Comparison of ENCODE assay signal across 10 cellular contexts in genomic region chr9:90641868-90642558, GRCh38. TPM values are rescaled to one million over a fixed set of nuclear protein-coding genes. Genes with fewer than 3 reads are reported as not detected.
A peak's percentile ranks its signal among the peaks of the same experiment; 100 is the strongest.
DNase-seq lines count a peak whose midpoint lies in the region; TF ChIP-seq lines count a peak whose summit lies in the region.
"Had no signal": no experiment of that assay in that cellular context is flagged by ENCODE, and none has a peak within 500 bp of the region (broad histone marks: within the 10 kb centered on the region; RNA-seq: fewer than 3 reads in every experiment).

No MANE protein-coding gene starts in this region.

- TF ChIP-seq CTCF in PC-9 (conservative IDR thresholded peaks at IDR 0.05) = no peak

- H3K9me3 Mint-ChIP-seq in immature natural killer cell = peaks cover 0 to 2% (median 0%) of the 10 kb centered on the region in 6 donors

- H3K27ac ChIP-seq in PC-9 = no peak overlapping the region

- no peaks in the 10 kb centered on the region for H3F3A ChIP-seq in PC-9 (ENCODE audit: insufficient read depth, low read depth)

- BruUV-seq in PC-9 (replicated peaks; lab: Mats Ljungman, UMichigan) = no TSS peak

- H3K9me3 ChIP-seq in PC-9 (ENCODE audit: insufficient read depth, low read depth) (no peaks in the 10 kb centered on the region), iPS-15b (ENCODE audit: control insufficient read depth, insufficient read depth, low read length) (no peaks in the 10 kb centered on the region)

- H3K36me3 ChIP-seq in PC-9 (ENCODE audit: low read depth) (no peaks in the 10 kb centered on the region), iPS-15b (ENCODE audit: control insufficient read depth, insufficient read depth, low read length) (no peaks in the 10 kb centered on the region)

- H3K9me2 ChIP-seq in PC-9 (ENCODE audit: insufficient read depth) = no peaks in the 10 kb centered on the region

- H4K20me1 ChIP-seq in PC-9 (ENCODE audit: insufficient read depth) = no peaks in the 10 kb centered on the region

- peak overlapping the region in 1 of 5 donors; percentile 58 for H3K4me3 Mint-ChIP-seq in immature natural killer cell

- H3K36me3 Mint-ChIP-seq in immature natural killer cell = no peaks in the 10 kb centered on the region

- peaks cover 0 to 7% of the 10 kb centered on the region in 2 donors for H3K4me1 Mint-ChIP-seq in immature natural killer cell

- H3K79me2 ChIP-seq in PC-9 (ENCODE audit: low read depth) = no peaks in the 10 kb centered on the region

- H3K4me1 ChIP-seq in PC-9 (replicated peaks; ENCODE audit: insufficient read depth) (peaks cover 10% of the 10 kb centered on the region), iPS-15b (ENCODE audit: control insufficient read depth, insufficient read depth, low read length) (no peaks in the 10 kb centered on the region)

- CTCF ChIA-PET in PC-9 (lab: Charles Lee) = interaction anchor here (0.9 kb wide), 1 partner anchor 274 kb away, joined by 3 read pairs; no protein-coding TSS in a partner anchor

- POLR2A ChIA-PET in PC-9 (lab: Charles Lee; ENCODE audit: unreplicated experiment) = no interaction called here

- no peak overlapping the region for H3K9ac ChIP-seq in iPS-15b (ENCODE audit: low read depth, low read length)

- intact Hi-C loops in PC-9 (cut with micrococcal nuclease; ENCODE audit: unreplicated experiment) = no loop called here

- DNase-seq in DMS 273 (lab: John Stamatoyannopoulos, UW; ENCODE audit: unreplicated experiment) = peak; percentile 19
- DNase-seq in DMS 273 treated with DMSO at 0.1 percent for 48 hours (lab: John Stamatoyannopoulos, UW) = no peak
- DNase-seq in PC-9 = no peak
- peak; percentile 41 for DNase-seq in renal cortical epithelial cell (ENCODE audit: low read depth)
- DNase-seq in immature natural killer cell = no peak
- DNase-seq in central memory CD4-positive, alpha-beta T cell = no peak
- no peak for DNase-seq in activated CD4-positive, alpha-beta T cell treated with anti-CD3 and anti-CD28 coated beads for 4 hours

- peak overlapping the region; percentile 58 for H3K4me3 ChIP-seq in PC-9
- peak overlapping the region; percentile 63 for H3K4me3 ChIP-seq in iPS-15b (ENCODE audit: low read depth, low read length)

- peak overlapping the region; percentile 78 for H3K4me2 ChIP-seq in PC-9

- no peak overlapping the region for H3K27ac Mint-ChIP-seq in immature natural killer cell

- H3K27me3 ChIP-seq in PC-9 (ENCODE audit: insufficient read depth, low read depth) (no peaks in the 10 kb centered on the region), iPS-15b (ENCODE audit: control insufficient read depth, insufficient read depth, low read length) (peaks cover 26% of the 10 kb centered on the region)

- H2AFZ ChIP-seq in PC-9 = peak overlapping the region; percentile 83

- peaks cover 2 to 13% (median 5%) of the 10 kb centered on the region in 3 donors for H3K27me3 Mint-ChIP-seq in immature natural killer cell (ENCODE audit: low read depth in 3 of 3)

RNA-seq across cellular contexts. Expression of gene DIRAS2, which starts 0.6 kb away (rescaled TPM):
- not detected in 2 replicates for total RNA-seq in PC-9 (2021)
- 3.6 and 9.3 TPM in 2 replicates for total RNA-seq in renal cortical epithelial cell
- not detected for polyA plus RNA-seq in immature natural killer cell
- total RNA-seq: activated CD8-positive, alpha-beta memory T cell treated with anti-CD3 and anti-CD28 coated beads for 36 hours; esophagus mucosa had no signal

Comparison
In these comparisons a context has a peak if more than half of its experiments do, and no peak if none do; other contexts are left out.
1. DNase-seq: peak in DMS 273 (single experiment) and renal cortical epithelial cell (single experiment); none in DMS 273 treated with DMSO at 0.1 percent for 48 hours (single experiment), PC-9 (0 of 2), immature natural killer cell (0 of 3), central memory CD4-positive, alpha-beta T cell (single experiment) and activated CD4-positive, alpha-beta T cell treated with anti-CD3 and anti-CD28 coated beads for 4 hours (0 of 2).